ENCODE assay signal across 10 cellular contexts in the genomic region with DNA sequence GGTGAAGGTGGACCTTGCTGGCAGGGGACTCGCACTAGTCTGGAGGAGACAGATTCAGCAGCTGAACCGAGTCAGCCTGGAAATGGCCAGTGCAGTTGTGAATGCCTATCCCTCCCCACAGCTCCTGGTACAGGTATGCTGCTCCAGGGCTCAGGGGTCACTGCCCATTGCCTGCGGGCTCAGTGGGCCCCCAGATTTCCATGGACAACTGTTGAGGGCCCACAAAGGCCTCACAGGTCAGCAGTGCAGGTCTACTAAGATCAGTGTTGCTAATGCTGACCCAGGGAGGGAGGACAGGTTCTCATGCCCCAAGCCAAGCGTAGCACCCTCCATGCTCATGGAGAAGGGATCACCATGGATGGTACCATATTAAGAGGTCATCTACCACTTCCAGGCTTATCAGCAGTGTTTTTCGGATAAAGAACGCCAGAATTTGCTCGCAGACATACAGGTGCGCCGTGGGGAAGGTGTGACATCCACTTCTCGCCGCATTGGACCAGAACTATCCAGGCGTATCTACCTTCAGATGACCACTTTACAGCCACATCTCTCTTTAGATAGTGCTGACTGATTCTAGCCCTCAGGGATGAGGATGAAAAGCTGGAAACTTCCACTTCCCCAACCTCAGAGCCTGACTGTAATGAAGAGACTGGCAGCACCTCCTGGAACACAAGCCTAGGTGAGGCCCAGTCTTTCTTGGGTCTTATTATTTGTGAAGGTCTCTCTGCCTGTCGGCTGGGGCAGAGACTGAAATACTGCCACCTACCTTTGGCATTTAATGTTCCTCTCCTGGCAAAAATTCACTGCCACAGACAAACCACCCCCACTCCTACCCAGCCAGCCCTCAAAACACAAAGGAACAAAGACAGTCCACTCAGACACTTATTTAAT. TPM values are rescaled to one million over a fixed set of nuclear protein-coding genes. Genes with fewer than 3 reads are reported as not detected.
DNase-seq lines count a peak whose midpoint lies in the region; ATAC-seq and TF ChIP-seq lines count a peak whose summit lies in the region.
"Had no signal": no experiment of that assay in that cellular context is flagged by ENCODE, and none has a peak within 500 bp of the region (broad histone marks: within the 10 kb centered on the region; RNA-seq: fewer than 3 reads in every experiment).

No MANE protein-coding gene starts in this region.

- H4K8ac ChIP-seq in IMR-90 (ENCODE audit: low read depth in 2 of 2, low read length in 2 of 2) (0 out of 4 replicates have a peak overlapping the region, but pooled peaks of 1 of the 2 experiments have one; percentile 8), mesendoderm (ENCODE audit: low read depth, low read length) (no peak overlapping the region)

- CTCF ChIA-PET in IMR-90 (lab: Yijun Ruan, JAX), result no interaction called here

- H3K36me3 ChIP-seq in IMR-90 (ENCODE audit: control insufficient read depth, insufficient read depth, low read length) (peaks cover 52% of the 10 kb centered on the region), adipocyte (ENCODE audit: control insufficient read depth, insufficient read depth, low read length, severe bottlenecking) (peaks cover 53% of the 10 kb centered on the region), mesendoderm (ENCODE audit: control insufficient read depth, insufficient read depth, low read length) (peaks cover 7% of the 10 kb centered on the region)

- H2BK5ac ChIP-seq in IMR-90 (ENCODE audit: low read depth, low read length, poor library complexity, severe bottlenecking) (no peak overlapping the region), mesendoderm (ENCODE audit: low read length) (no peak overlapping the region)

- H4K5ac ChIP-seq in IMR-90 (ENCODE audit: low read depth, low read length) (no peak overlapping the region), mesendoderm (ENCODE audit: low read length) (no peak overlapping the region)

- H4K20me1 ChIP-seq in IMR-90 (ENCODE audit: insufficient read depth, low read length), result peaks cover 27% of the 10 kb centered on the region

- intact Hi-C loops in IMR-90 (cut with micrococcal nuclease), result no loop called here

- peak; percentile 41; the same call in 1 of the 2 replicates for TF ChIP-seq POLR2A in IMR-90 (IDR thresholded peaks at IDR 0.05; ENCODE audit: low read depth, low read length)

- peak overlapping the region; percentile 20 for H2AK9ac ChIP-seq in IMR-90 (replicated peaks; ENCODE audit: low read depth, low read length, poor library complexity)

- H3K9me1 ChIP-seq in IMR-90 (ENCODE audit: insufficient read depth, low read length), result no peaks in the 10 kb centered on the region

- in situ Hi-C loops in IMR-90 (cut with MboI; ENCODE audit: low sequenced_read_pairs), result no loop called here

- H3K4ac ChIP-seq in IMR-90 (ENCODE audit: low read depth, low read length) (no peak overlapping the region), mesendoderm (ENCODE audit: low read depth, low read length) (no peak overlapping the region)

- POLR2A ChIA-PET in IMR-90 (lab: Charles Lee; ENCODE audit: unreplicated experiment), result no interaction called here

- no peak overlapping the region for H2AK5ac ChIP-seq in IMR-90 (ENCODE audit: low read depth, low read length)
- H2AK5ac ChIP-seq in mesendoderm (ENCODE audit: low read length), result no peak overlapping the region

- H3K27me3 ChIP-seq in IMR-90 (ENCODE audit: control insufficient read depth, insufficient read depth, low read length), result no peaks in the 10 kb centered on the region
- H3K27me3 ChIP-seq in adipocyte (replicated peaks; ENCODE audit: control insufficient read depth, insufficient read depth, low read length), result no peaks in the 10 kb centered on the region
- no peaks in the 10 kb centered on the region for H3K27me3 ChIP-seq in mesendoderm (ENCODE audit: insufficient read depth, low read length, poor library complexity)

- H2BK120ac ChIP-seq in IMR-90 (ENCODE audit: low read depth, low read length), result no peak overlapping the region
- no peak overlapping the region for H2BK120ac ChIP-seq in mesendoderm (ENCODE audit: low read depth, low read length)

- no peak overlapping the region for H4K91ac ChIP-seq in IMR-90 (ENCODE audit: insufficient read depth, low read depth, low read length)

- H3K56ac ChIP-seq in IMR-90 (ENCODE audit: extremely low read depth, insufficient read depth, low read length) (no peak overlapping the region), mesendoderm (ENCODE audit: low read length) (no peak overlapping the region)

- no peak overlapping the region for H3K4me3 ChIP-seq in IMR-90 (ENCODE audit: insufficient read depth, low read depth, low read length)
- H3K4me3 ChIP-seq in adipocyte (ENCODE audit: low read length), result no peak overlapping the region
- no peak overlapping the region for H3K4me3 ChIP-seq in mesendoderm (ENCODE audit: low read length)

- no peaks in the 10 kb centered on the region for H3K4me1 ChIP-seq in IMR-90 (ENCODE audit: control insufficient read depth, insufficient read depth, low read length)
- H3K4me1 ChIP-seq in adipocyte (ENCODE audit: control insufficient read depth, insufficient read depth, low read length), result peaks cover 11% of the 10 kb centered on the region
- H3K4me1 ChIP-seq in mesendoderm (ENCODE audit: control insufficient read depth, low read depth, low read length), result no peaks in the 10 kb centered on the region

- H2BK15ac ChIP-seq in IMR-90 (ENCODE audit: low read depth, low read length) (no peak overlapping the region), mesendoderm (replicated peaks; ENCODE audit: low read depth) (no peak overlapping the region)

- H2BK20ac ChIP-seq in IMR-90 (ENCODE audit: low read depth, low read length), result no peak overlapping the region

- H3K9ac ChIP-seq in IMR-90 (ENCODE audit: low read depth, low read length) (no peak overlapping the region), adipocyte (ENCODE audit: low read length) (no peak overlapping the region), mesendoderm (ENCODE audit: low read length) (no peak overlapping the region)
- H3K9ac ChIP-seq: parathyroid adenoma had no signal

- peaks cover 10 to 28% of the 10 kb centered on the region in 2 experiments; a peak in 3 of 4 replicates for H3K79me1 ChIP-seq in IMR-90 (ENCODE audit: low read depth in 1 of 2, low read length in 2 of 2)
- no peaks in the 10 kb centered on the region for H3K79me1 ChIP-seq in mesendoderm (ENCODE audit: low read length)

- no peak overlapping the region for H3K27ac ChIP-seq in IMR-90 (ENCODE audit: insufficient read depth, low read length)
- no peak overlapping the region for H3K27ac ChIP-seq in mesendoderm (ENCODE audit: low read depth, low read length)
- H3K27ac ChIP-seq: parathyroid adenoma had no signal

- DNase-seq in EH (ENCODE audit: low read depth) (peak; percentile 21), IMR-90 (no peak), adipocyte (ENCODE audit: low read depth) (peak; percentile 11), mesendoderm (peak; percentile 20)
- DNase-seq in stimulated activated CD4-positive, alpha-beta T cell treated with anti-CD3 and anti-CD28 coated beads, Interleukin-4, amount 100 ng/mL, for 4 hours, result no peak
- DNase-seq: NCI-H526 treated with DMSO at 0.1 percent for 48 hours had no signal

- dilution Hi-C loops in IMR-90 (cut with HindIII; ENCODE audit: low sequenced_read_pairs, unreplicated experiment), result no loop called here

- H3K79me2 ChIP-seq in mesendoderm (ENCODE audit: control insufficient read depth, insufficient read depth, low read length), result no peaks in the 10 kb centered on the region
- H3K79me2 ChIP-seq: parathyroid adenoma had no signal

- H2AFZ ChIP-seq in IMR-90 (replicated peaks; ENCODE audit: low read length, poor library complexity), result no peak overlapping the region
- H2AFZ ChIP-seq: parathyroid adenoma had no signal

- 0 out of 2 replicates have a peak, but pooled peaks have one; percentile 14 for TF ChIP-seq CTCF in IMR-90 (conservative IDR thresholded peaks at IDR 0.05; ENCODE audit: low read depth, low read length)

- 100% methylated on average over 1 of the region's 13 CpGs; no CpG with 5 or more reads in 1 of the 2 experiments for WGBS in IMR-90 (ENCODE audit: extremely low coverage in 2 of 2, insufficient read length in 1 of 2), 2 experiments
- no CpG with 5 or more reads among the region's 13 CpGs for WGBS in mesendoderm (ENCODE audit: extremely low coverage, insufficient coverage, low lambda C conversion rate)

- no peaks in the 10 kb centered on the region for H3K9me3 ChIP-seq in IMR-90 (ENCODE audit: control insufficient read depth, insufficient read depth, low read length)
- H3K9me3 ChIP-seq in adipocyte (ENCODE audit: control insufficient read depth, low read length), result no peaks in the 10 kb centered on the region

- no peak overlapping the region for H3K14ac ChIP-seq in IMR-90 (replicated peaks; ENCODE audit: low read depth, low read length)

- H3K18ac ChIP-seq in IMR-90 (ENCODE audit: low read depth, low read length) (no peak overlapping the region), mesendoderm (ENCODE audit: low read length) (no peak overlapping the region)

- no TSS peak for BruUV-seq in IMR-90 (replicated peaks; lab: Mats Ljungman, UMichigan)

- ATAC-seq in IMR-90 (ENCODE audit: low read depth) (peak; percentile 19), HG02678 (IDR thresholded peaks at IDR 0.05; ENCODE audit: unreplicated experiment) (no peak), GM21526 (IDR thresholded peaks at IDR 0.05; ENCODE audit: low FRiP score, unreplicated experiment) (no peak), GM19395 (IDR thresholded peaks at IDR 0.05; ENCODE audit: unreplicated experiment) (no peak)

- H3K23ac ChIP-seq in IMR-90 (ENCODE audit: low read depth, low read length), result no peak overlapping the region
- no peak overlapping the region for H3K23ac ChIP-seq in mesendoderm (ENCODE audit: low read length)

- H3K4me2 ChIP-seq in IMR-90 (ENCODE audit: low read depth, low read length) (no peak overlapping the region), mesendoderm (ENCODE audit: low read length) (no peak overlapping the region)

- TF ChIP-seq RAD21 in IMR-90 (IDR thresholded peaks at IDR 0.05; ENCODE audit: low read length), result no peak

RNA-seq across cellular contexts. Expression of a gene that starts 7.6 kb away (rescaled TPM):
- total RNA-seq in IMR-90 (2012; rRNA removed), result 8.9 and 9.1 TPM in 2 replicates
- 9.4 and 10.1 TPM in 2 replicates for polyA plus RNA-seq in IMR-90 (2012; rRNA removed)
- polyA plus RNA-seq in IMR-90 (2012; cell fraction: cytosol; rRNA removed), result 1.4 and 4.8 TPM in 2 replicates
- polyA plus RNA-seq in IMR-90 (2012; cell fraction: nucleus; rRNA removed; ENCODE audit: low replicate concordance), result 20.8 and 44.5 TPM in 2 replicates
- 7.3 TPM for polyA plus RNA-seq in mesendoderm (2013, experiment 1 of 2)
- 7.1 TPM for polyA plus RNA-seq in mesendoderm (2013, experiment 2 of 2)

RNA-seq across cellular contexts. Expression of a gene that starts 7.6 kb away (rescaled TPM):
- 152 and 202 TPM in 2 replicates for total RNA-seq in IMR-90 (2012; rRNA removed)
- polyA plus RNA-seq in IMR-90 (2012; rRNA removed), result 156 and 176 TPM in 2 replicates
- polyA plus RNA-seq in IMR-90 (2012; cell fraction: cytosol; rRNA removed), result 138 and 201 TPM in 2 replicates
- polyA plus RNA-seq in IMR-90 (2012; cell fraction: nucleus; rRNA removed; ENCODE audit: low replicate concordance), result 60.7 and 89.8 TPM in 2 replicates
- polyA plus RNA-seq in mesendoderm (2013, experiment 1 of 2), result 99.9 TPM
- 99.9 TPM for polyA plus RNA-seq in mesendoderm (2013, experiment 2 of 2)

RNA-seq across cellular contexts. Expression of a gene that starts 16.7 kb away (rescaled TPM):
- 233 and 241 TPM in 2 replicates for total RNA-seq in IMR-90 (2012; rRNA removed)
- 134 and 139 TPM in 2 replicates for polyA plus RNA-seq in IMR-90 (2012; rRNA removed)
- 90.9 and 114 TPM in 2 replicates for polyA plus RNA-seq in IMR-90 (2012; cell fraction: cytosol; rRNA removed)
- polyA plus RNA-seq in IMR-90 (2012; cell fraction: nucleus; rRNA removed; ENCODE audit: low replicate concordance), result 56.5 and 96.2 TPM in 2 replicates
- 88.3 TPM for polyA plus RNA-seq in mesendoderm (2013, experiment 1 of 2)
- polyA plus RNA-seq in mesendoderm (2013, experiment 2 of 2), result 89.3 TPM

RNA-seq across cellular contexts. Expression of a gene that starts 34.7 kb away (rescaled TPM):
- 31.9 and 35.0 TPM in 2 replicates for total RNA-seq in IMR-90 (2012; rRNA removed)
- polyA plus RNA-seq in IMR-90 (2012; rRNA removed), result 27.7 and 35.7 TPM in 2 replicates
- 20.7 and 31.6 TPM in 2 replicates for polyA plus RNA-seq in IMR-90 (2012; cell fraction: cytosol; rRNA removed)
- 39.1 and 85.9 TPM in 2 replicates for polyA plus RNA-seq in IMR-90 (2012; cell fraction: nucleus; rRNA removed; ENCODE audit: low replicate concordance)
- polyA plus RNA-seq in mesendoderm (2013, experiment 1 of 2), result 7.8 TPM
- 7.8 TPM for polyA plus RNA-seq in mesendoderm (2013, experiment 2 of 2)

RNA-seq across cellular contexts. Expression of a gene that starts 45.4 kb away (rescaled TPM):
- 15.0 and 18.5 TPM in 2 replicates for total RNA-seq in IMR-90 (2012; rRNA removed)
- polyA plus RNA-seq in IMR-90 (2012; rRNA removed), result 26.8 and 27.2 TPM in 2 replicates
- 12.2 and 22.9 TPM in 2 replicates for polyA plus RNA-seq in IMR-90 (2012; cell fraction: cytosol; rRNA removed)
- 103 and 117 TPM in 2 replicates for polyA plus RNA-seq in IMR-90 (2012; cell fraction: nucleus; rRNA removed; ENCODE audit: low replicate concordance)
- 8.5 TPM for polyA plus RNA-seq in mesendoderm (2013, experiment 1 of 2)
- polyA plus RNA-seq in mesendoderm (2013, experiment 2 of 2), result 9.2 TPM

Comparison
In these comparisons a context has a peak if more than half of its experiments do, and no peak if none do; other contexts are left out.
1. DNase-seq: peak in EH (single experiment), adipocyte (single experiment) and mesendoderm (single experiment); none in IMR-90 (single experiment) and stimulated activated CD4-positive, alpha-beta T cell treated with anti-CD3 and anti-CD28 coated beads, Interleukin-4, amount 100 ng/mL, for 4 hours (0 of 2).